8 cellular contexts compared by ENCODE assay signal in the genomic region with DNA sequence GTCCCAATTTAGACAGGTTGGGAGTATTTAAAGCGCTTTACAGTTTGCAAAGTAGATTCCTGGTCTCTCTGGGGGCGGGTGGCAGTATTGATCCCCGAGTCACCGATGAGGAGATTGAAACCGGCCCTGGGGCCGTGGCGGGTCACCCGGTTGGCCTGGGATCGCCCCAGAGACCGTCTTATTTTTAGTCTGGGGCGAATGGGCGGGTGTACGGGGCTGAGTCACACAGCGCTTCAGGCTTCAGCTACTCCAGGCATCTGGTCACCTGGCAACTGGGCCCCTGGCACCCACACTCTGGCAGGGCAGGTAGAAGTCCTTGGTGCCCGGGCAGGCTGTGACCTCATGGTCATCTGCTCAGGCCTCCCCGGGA. TPM values are rescaled to one million over a fixed set of nuclear protein-coding genes. Genes with fewer than 3 reads are reported as not detected.
DNase-seq lines count a peak whose midpoint lies in the region; ATAC-seq and TF ChIP-seq lines count a peak whose summit lies in the region.

No MANE protein-coding gene starts in this region.

- ATAC-seq in HG03342 (IDR thresholded peaks at IDR 0.05; ENCODE audit: unreplicated experiment): peak; percentile 10
- ATAC-seq in thoracic aorta (ENCODE audit: insufficient number of reproducible peaks, low FRiP score, low read depth): peak; percentile 31
- ATAC-seq in GM21360 (IDR thresholded peaks at IDR 0.05; ENCODE audit: unreplicated experiment): no peak

- H3K27ac Mint-ChIP-seq in endodermal cell: peak overlapping the region; percentile 92

- peak overlapping the region; percentile 67 for H3K4me3 ChIP-seq in WERI-Rb-1 (ENCODE audit: low read depth, low read length)
- H3K4me3 ChIP-seq in endodermal cell (ENCODE audit: low read length): peak overlapping the region; percentile 90
- H3K4me3 ChIP-seq in mesodermal cell (ENCODE audit: extremely low read depth, insufficient read depth, low read length, poor library complexity, severe bottlenecking): peak overlapping the region; percentile 81
- peak overlapping the region; percentile 85 for H3K4me3 ChIP-seq in thoracic aorta

- H3K9me3 ChIP-seq in WERI-Rb-1 (ENCODE audit: severe bottlenecking) (no peaks in the 10 kb centered on the region), endodermal cell (ENCODE audit: control insufficient read depth, low read length) (no peaks in the 10 kb centered on the region), mesodermal cell (ENCODE audit: control insufficient read depth, low read length) (no peaks in the 10 kb centered on the region), thoracic aorta (no peaks in the 10 kb centered on the region)

- no peak for TF ChIP-seq CTCF in WERI-Rb-1 (IDR thresholded peaks at IDR 0.05; ENCODE audit: low read depth, low read length)
- no peak for TF ChIP-seq CTCF in endodermal cell (conservative IDR thresholded peaks at IDR 0.05)
- TF ChIP-seq CTCF in thoracic aorta (IDR thresholded peaks at IDR 0.05): no peak

- no peaks in the 10 kb centered on the region for H3K9me3 Mint-ChIP-seq in endodermal cell

- H3K36me3 Mint-ChIP-seq in endodermal cell (ENCODE audit: low read depth): peaks cover 18% of the 10 kb centered on the region

- DNase-seq in GM04504 (ENCODE audit: low read depth): peak; percentile 21
- peak; percentile 34 for DNase-seq in WERI-Rb-1
- peak; percentile 81 for DNase-seq in endodermal cell
- peak; percentile 52 for DNase-seq in thoracic aorta (ENCODE audit: low spot score)
- DNase-seq in cerebellar nuclear complex (lab: John Stamatoyannopoulos, UW): no peak

- 11 to 14% methylated on average over 13 to 16 of the region's 16 CpGs for WGBS in endodermal cell (ENCODE audit: insufficient coverage in 1 of 2, insufficient read length in 1 of 2), 2 experiments
- WGBS in mesodermal cell (ENCODE audit: insufficient coverage in 2 of 2), 2 experiments: 9 to 18% methylated on average over 11 to 16 of the region's 16 CpGs

- no peaks in the 10 kb centered on the region for H3K27me3 Mint-ChIP-seq in endodermal cell (ENCODE audit: insufficient read depth)

- peaks cover 22% of the 10 kb centered on the region for H3K4me1 Mint-ChIP-seq in endodermal cell

- peak overlapping the region; percentile 97 for H3K9ac ChIP-seq in endodermal cell (ENCODE audit: extremely low read depth, low read length, poor library complexity, severe bottlenecking)

- H3K36me3 ChIP-seq in WERI-Rb-1 (peaks cover 25% of the 10 kb centered on the region), endodermal cell (ENCODE audit: control insufficient read depth, insufficient read depth, low read length) (peaks cover 31% of the 10 kb centered on the region), mesodermal cell (ENCODE audit: control insufficient read depth, insufficient read depth, low read length) (peaks cover 43% of the 10 kb centered on the region), thoracic aorta (peaks cover 26% of the 10 kb centered on the region)

- H3K4me1 ChIP-seq in endodermal cell (ENCODE audit: control insufficient read depth, insufficient read depth, low read length) (peaks cover 14% of the 10 kb centered on the region), mesodermal cell (ENCODE audit: control insufficient read depth, insufficient read depth, low read length, poor library complexity, severe bottlenecking) (peaks cover 21% of the 10 kb centered on the region), thoracic aorta (ENCODE audit: control insufficient read depth in 1 of 2, low read depth in 2 of 2) (peaks cover 29 to 47% of the 10 kb centered on the region in 2 donors)

- peak overlapping the region; percentile 92 for H3K4me3 Mint-ChIP-seq in endodermal cell

- H3K27me3 ChIP-seq in WERI-Rb-1 (ENCODE audit: insufficient read depth, low read depth, severe bottlenecking) (no peaks in the 10 kb centered on the region), endodermal cell (ENCODE audit: control insufficient read depth, insufficient read depth, low read length, poor library complexity, severe bottlenecking) (no peaks in the 10 kb centered on the region), thoracic aorta (replicated peaks; ENCODE audit: insufficient read depth) (no peaks in the 10 kb centered on the region)

- H3K27ac ChIP-seq in WERI-Rb-1: peak overlapping the region; percentile 89
- no peak overlapping the region for H3K27ac ChIP-seq in endodermal cell (ENCODE audit: low read depth, low read length)
- H3K27ac ChIP-seq in mesodermal cell (ENCODE audit: low read depth, low read length, severe bottlenecking): peak overlapping the region; percentile 89
- peak overlapping the region; percentile 96 for H3K27ac ChIP-seq in thoracic aorta

RNA-seq across cellular contexts. Expression of gene MIEF2, which starts 0.7 kb away (rescaled TPM):
- total RNA-seq in endodermal cell: 10 to 100 TPM; 15.3 to 19.6 TPM
- polyA plus RNA-seq in endodermal cell (2013, experiment 1 of 2): 6.2 TPM
- polyA plus RNA-seq in endodermal cell (2013, experiment 2 of 2): 6.0 TPM
- polyA plus RNA-seq in mesodermal cell (2013, experiment 1 of 2): 9.3 TPM
- polyA plus RNA-seq in mesodermal cell (2013, experiment 2 of 2): 7.2 TPM
- 10 to 100 TPM; 31.7 to 33.8 TPM for total RNA-seq in thoracic aorta

RNA-seq across cellular contexts. Expression of gene FLII, which starts 2.6 kb away (rescaled TPM):
- total RNA-seq in endodermal cell: 100 to 1,000 TPM; 299 to 335 TPM
- 143 TPM for polyA plus RNA-seq in endodermal cell (2013, experiment 1 of 2)
- polyA plus RNA-seq in endodermal cell (2013, experiment 2 of 2): 127 TPM
- polyA plus RNA-seq in mesodermal cell (2013, experiment 1 of 2): 259 TPM
- polyA plus RNA-seq in mesodermal cell (2013, experiment 2 of 2): 229 TPM
- 100 to 1,000 TPM; 309 to 312 TPM for total RNA-seq in thoracic aorta

RNA-seq across cellular contexts. Expression of gene LLGL1, which starts 35.7 kb away (rescaled TPM):
- 10 to 100 TPM; 66.3 to 69.3 TPM for total RNA-seq in endodermal cell
- 106 TPM for polyA plus RNA-seq in endodermal cell (2013, experiment 1 of 2)
- 99.6 TPM for polyA plus RNA-seq in endodermal cell (2013, experiment 2 of 2)
- polyA plus RNA-seq in mesodermal cell (2013, experiment 1 of 2): 64.1 TPM
- 52.4 TPM for polyA plus RNA-seq in mesodermal cell (2013, experiment 2 of 2)
- total RNA-seq in thoracic aorta: 10 to 100 TPM; 17.1 to 30.3 TPM

RNA-seq across cellular contexts. Expression of gene TOP3A, which starts 53.7 kb away (rescaled TPM):
- 10 to 100 TPM; 60.4 to 67.4 TPM for total RNA-seq in endodermal cell
- 31.5 TPM for polyA plus RNA-seq in endodermal cell (2013, experiment 1 of 2)
- polyA plus RNA-seq in endodermal cell (2013, experiment 2 of 2): 32.0 TPM
- 28.1 TPM for polyA plus RNA-seq in mesodermal cell (2013, experiment 1 of 2)
- polyA plus RNA-seq in mesodermal cell (2013, experiment 2 of 2): 34.4 TPM
- total RNA-seq in thoracic aorta: 10 to 100 TPM; 33.4 to 54.6 TPM

RNA-seq across cellular contexts. Expression of gene SMCR8, which starts 54.0 kb away (rescaled TPM):
- total RNA-seq in endodermal cell (10 to 100 TPM; 20.7 to 22.2 TPM), thoracic aorta (10 to 100 TPM; 12.6 to 21.5 TPM)
- 9.4 TPM for polyA plus RNA-seq in endodermal cell (2013, experiment 1 of 2)
- 10.0 TPM for polyA plus RNA-seq in endodermal cell (2013, experiment 2 of 2)
- 11.6 TPM for polyA plus RNA-seq in mesodermal cell (2013, experiment 1 of 2)
- polyA plus RNA-seq in mesodermal cell (2013, experiment 2 of 2): 10.5 TPM

Comparison
In these comparisons a context has a peak if more than half of its experiments do, and no peak if none do; other contexts are left out.
1. DNase-seq: peak in GM04504 (single experiment), WERI-Rb-1 (single experiment), endodermal cell (single experiment) and thoracic aorta (single experiment); none in cerebellar nuclear complex (0 of 2).
2. Peak in every context shown above with its lines, with median percentiles within 50 percentile points of each other: H3K4me3 ChIP-seq.